1 cellular context compared by ENCODE assay signal in the genomic region with DNA sequence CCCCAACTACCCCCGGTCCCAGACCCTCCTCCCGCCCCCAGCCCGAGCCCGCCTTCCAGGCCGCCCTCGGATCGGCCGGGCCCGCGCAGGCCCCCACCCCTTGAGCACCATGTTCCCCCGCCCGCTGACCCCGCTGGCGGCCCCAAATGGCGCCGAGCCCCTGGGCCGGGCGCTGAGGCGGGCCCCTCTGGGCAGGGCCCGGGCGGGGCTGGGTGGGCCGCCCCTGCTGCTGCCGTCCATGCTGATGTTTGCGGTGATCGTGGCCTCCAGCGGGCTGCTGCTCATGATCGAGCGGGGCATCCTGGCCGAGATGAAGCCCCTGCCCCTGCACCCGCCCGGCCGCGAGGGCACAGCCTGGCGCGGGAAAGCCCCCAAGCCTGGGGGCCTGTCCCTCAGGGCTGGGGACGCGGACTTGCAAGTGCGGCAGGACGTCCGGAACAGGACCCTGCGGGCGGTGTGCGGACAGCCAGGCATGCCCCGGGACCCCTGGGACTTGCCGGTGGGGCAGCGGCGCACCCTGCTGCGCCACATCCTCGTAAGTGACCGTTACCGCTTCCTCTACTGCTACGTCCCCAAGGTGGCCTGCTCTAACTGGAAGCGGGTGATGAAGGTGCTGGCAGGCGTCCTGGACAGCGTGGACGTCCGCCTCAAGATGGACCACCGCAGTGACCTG.
TF ChIP-seq lines count a peak whose summit lies in the region.

No MANE protein-coding gene starts in this region.

TF ChIP-seq in K562, 482 proteins besides CTCF, POLR2A, EP300 and RAD21 (continued from another document):
- TF ChIP-seq, protein P1, sequence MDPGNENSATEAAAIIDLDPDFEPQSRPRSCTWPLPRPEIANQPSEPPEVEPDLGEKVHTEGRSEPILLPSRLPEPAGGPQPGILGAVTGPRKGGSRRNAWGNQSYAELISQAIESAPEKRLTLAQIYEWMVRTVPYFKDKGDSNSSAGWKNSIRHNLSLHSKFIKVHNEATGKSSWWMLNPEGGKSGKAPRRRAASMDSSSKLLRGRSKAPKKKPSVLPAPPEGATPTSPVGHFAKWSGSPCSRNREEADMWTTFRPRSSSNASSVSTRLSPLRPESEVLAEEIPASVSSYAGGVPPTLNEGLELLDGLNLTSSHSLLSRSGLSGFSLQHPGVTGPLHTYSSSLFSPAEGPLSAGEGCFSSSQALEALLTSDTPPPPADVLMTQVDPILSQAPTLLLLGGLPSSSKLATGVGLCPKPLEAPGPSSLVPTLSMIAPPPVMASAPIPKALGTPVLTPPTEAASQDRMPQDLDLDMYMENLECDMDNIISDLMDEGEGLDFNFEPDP (CRISPR knock-in tag; IDR thresholded peaks at IDR 0.05) = no peak
- TF ChIP-seq, protein P2, sequence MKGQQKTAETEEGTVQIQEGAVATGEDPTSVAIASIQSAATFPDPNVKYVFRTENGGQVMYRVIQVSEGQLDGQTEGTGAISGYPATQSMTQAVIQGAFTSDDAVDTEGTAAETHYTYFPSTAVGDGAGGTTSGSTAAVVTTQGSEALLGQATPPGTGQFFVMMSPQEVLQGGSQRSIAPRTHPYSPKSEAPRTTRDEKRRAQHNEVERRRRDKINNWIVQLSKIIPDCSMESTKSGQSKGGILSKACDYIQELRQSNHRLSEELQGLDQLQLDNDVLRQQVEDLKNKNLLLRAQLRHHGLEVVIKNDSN (CRISPR knock-in tag; IDR thresholded peaks at IDR 0.05) = no peak
- no peak for TF ChIP-seq ZC3H11A (IDR thresholded peaks at IDR 0.05; ENCODE audit: low read depth, low read length)
- TF ChIP-seq GATA2 (CRISPR knock-in tag; IDR thresholded peaks at IDR 0.05) = no peak
- no peak for TF ChIP-seq SNRNP70 (optimal IDR thresholded peaks at IDR 0.05; ENCODE audit: low read depth, low read length)
- 0 out of 2 replicates have a peak, but pooled peaks have one; percentile 21 for TF ChIP-seq TARDBP (IDR thresholded peaks at IDR 0.05)
- TF ChIP-seq ZNF431 (CRISPR knock-in tag; IDR thresholded peaks at IDR 0.05) = peak; percentile 37; the same call in 1 of the 2 replicates
- no peak for TF ChIP-seq PURB (CRISPR knock-in tag; IDR thresholded peaks at IDR 0.05; ENCODE audit: low read depth)
- TF ChIP-seq TSHZ1 (CRISPR knock-in tag; IDR thresholded peaks at IDR 0.05) = no peak
- peak; percentile 38 for TF ChIP-seq CXXC5 (CRISPR knock-in tag; IDR thresholded peaks at IDR 0.05)
- TF ChIP-seq KAT2B (IDR thresholded peaks at IDR 0.05; ENCODE audit: low read depth, low read length) = no peak
- TF ChIP-seq NR4A1 (CRISPR knock-in tag; IDR thresholded peaks at IDR 0.05) = no peak
- TF ChIP-seq NR4A1 (tag; IDR thresholded peaks at IDR 0.05) = no peak
- TF ChIP-seq TEAD1 (CRISPR knock-in tag; IDR thresholded peaks at IDR 0.05) = no peak
- no peak for TF ChIP-seq ZNF449 (CRISPR knock-in tag; IDR thresholded peaks at IDR 0.05)
- peak; percentile 67 for TF ChIP-seq CHD1 (IDR thresholded peaks at IDR 0.05; ENCODE audit: low read length)
- TF ChIP-seq, protein P3, sequence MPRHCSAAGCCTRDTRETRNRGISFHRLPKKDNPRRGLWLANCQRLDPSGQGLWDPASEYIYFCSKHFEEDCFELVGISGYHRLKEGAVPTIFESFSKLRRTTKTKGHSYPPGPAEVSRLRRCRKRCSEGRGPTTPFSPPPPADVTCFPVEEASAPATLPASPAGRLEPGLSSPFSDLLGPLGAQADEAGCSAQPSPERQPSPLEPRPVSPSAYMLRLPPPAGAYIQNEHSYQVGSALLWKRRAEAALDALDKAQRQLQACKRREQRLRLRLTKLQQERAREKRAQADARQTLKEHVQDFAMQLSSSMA (CRISPR knock-in tag; IDR thresholded peaks at IDR 0.05) = no peak
- TF ChIP-seq ZBTB17 (CRISPR knock-in tag; IDR thresholded peaks at IDR 0.05) = no peak
- no peak for TF ChIP-seq ZNF146 (CRISPR knock-in tag; IDR thresholded peaks at IDR 0.05; ENCODE audit: unreplicated experiment)
- TF ChIP-seq SRSF9 (IDR thresholded peaks at IDR 0.05; ENCODE audit: borderline replicate concordance, low read depth, low read length) = no peak
- TF ChIP-seq MAZ (CRISPR knock-in tag; conservative IDR thresholded peaks at IDR 0.05 in 1 of 2, IDR thresholded peaks at IDR 0.05 in 1 of 2) = peak in 1 of 2 experiments; percentile 30; a peak in 2 of 4 replicates
- no peak for TF ChIP-seq HNRNPUL1 (IDR thresholded peaks at IDR 0.05; ENCODE audit: low read length)
- no peak for TF ChIP-seq CAMTA2 (CRISPR knock-in tag; conservative IDR thresholded peaks at IDR 0.05)
- TF ChIP-seq NFIX (CRISPR knock-in tag; IDR thresholded peaks at IDR 0.05; ENCODE audit: low read depth) = no peak
- peak; percentile 60; the same call in 1 of the 2 replicates for TF ChIP-seq CTBP1 (IDR thresholded peaks at IDR 0.05; ENCODE audit: borderline replicate concordance)
- no peak for TF ChIP-seq ETV5 (CRISPR knock-in tag; IDR thresholded peaks at IDR 0.05; ENCODE audit: low read depth)
- TF ChIP-seq CHD4 (IDR thresholded peaks at IDR 0.05; ENCODE audit: insufficient read depth, insufficient replicate concordance, low read depth, low read length, poor library complexity, severe bottlenecking) = no peak
- TF ChIP-seq U2AF2 (optimal IDR thresholded peaks at IDR 0.05; ENCODE audit: low read depth, low read length) = no peak
- TF ChIP-seq, protein P4, sequence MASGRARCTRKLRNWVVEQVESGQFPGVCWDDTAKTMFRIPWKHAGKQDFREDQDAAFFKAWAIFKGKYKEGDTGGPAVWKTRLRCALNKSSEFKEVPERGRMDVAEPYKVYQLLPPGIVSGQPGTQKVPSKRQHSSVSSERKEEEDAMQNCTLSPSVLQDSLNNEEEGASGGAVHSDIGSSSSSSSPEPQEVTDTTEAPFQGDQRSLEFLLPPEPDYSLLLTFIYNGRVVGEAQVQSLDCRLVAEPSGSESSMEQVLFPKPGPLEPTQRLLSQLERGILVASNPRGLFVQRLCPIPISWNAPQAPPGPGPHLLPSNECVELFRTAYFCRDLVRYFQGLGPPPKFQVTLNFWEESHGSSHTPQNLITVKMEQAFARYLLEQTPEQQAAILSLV (tag; IDR thresholded peaks at IDR 0.05) = no peak
- no peak for TF ChIP-seq AFF1 (IDR thresholded peaks at IDR 0.05; ENCODE audit: low read depth in 1 of 2, partially characterized antibody in 2 of 2)
- no peak for TF ChIP-seq POLR3A (IDR thresholded peaks at IDR 0.05; ENCODE audit: borderline replicate concordance, extremely low read depth, insufficient read depth, insufficient read length)
- no peak for TF ChIP-seq XRCC5 (IDR thresholded peaks at IDR 0.05; ENCODE audit: low read depth, low read length)
- TF ChIP-seq ZNF318 (IDR thresholded peaks at IDR 0.05; ENCODE audit: borderline replicate concordance in 1 of 2, low read depth in 1 of 2) = no peak
